Comparison of ENCODE assay signal across 8 cellular contexts in genomic region chr9:89743576-89744254, GRCh38.
DNase-seq lines count a peak whose midpoint lies in the region; ATAC-seq and TF ChIP-seq lines count a peak whose summit lies in the region.

No MANE protein-coding gene starts in this region.

- intact Hi-C loops in CD8-positive, alpha-beta T cell (cut with DNase I, micrococcal nuclease) = loop anchor here (2.0 to 10.0 kb wide), 4 partner anchors 41 to 141 kb away; partner anchors contain the start of gene GADD45G (in 1 of the 2)

- no peak for TF ChIP-seq CTCF in CD8-positive, alpha-beta T cell (IDR thresholded peaks at IDR 0.05)

- no peaks in the 10 kb centered on the region for H3K9me3 Mint-ChIP-seq in CD8-positive, alpha-beta T cell
- H3K9me3 Mint-ChIP-seq in activated naive CD4-positive, alpha-beta T cell treated with anti-CD3 and anti-CD28 coated beads, Interleukin-2, amount 50 U/mL, for 24 hours = no peaks in the 10 kb centered on the region
- no peaks in the 10 kb centered on the region for H3K9me3 Mint-ChIP-seq in stimulated activated memory B cell treated with anti-CD40 and anti-IgM and Interleukin-4, amounts not matched to agents 10 μg/mL and 1 μg/mL and 100 μg/mL, for 72 hours

- ATAC-seq in CD8-positive, alpha-beta T cell = peak; percentile 82
- ATAC-seq in GM21390 (IDR thresholded peaks at IDR 0.05; ENCODE audit: unreplicated experiment) = peak; percentile 62
- ATAC-seq in stimulated activated memory B cell treated with anti-CD40 and anti-IgM and Interleukin-4, amounts not matched to agents 10 μg/mL and 1 μg/mL and 100 μg/mL, for 72 hours = peak; percentile 48

- peaks cover 69% of the 10 kb centered on the region for H3K4me1 ChIP-seq in CD8-positive, alpha-beta T cell (ENCODE audit: insufficient read depth, low read length)

- peak; percentile 26 to 75 (median 50) for DNase-seq in CD8-positive, alpha-beta T cell
- DNase-seq in MV-4-11 (lab: John Stamatoyannopoulos, UW) = peak; percentile 80
- DNase-seq in NCI-H345 treated with DMSO at 0.1 percent for 48 hours (lab: John Stamatoyannopoulos, UW; ENCODE audit: unreplicated experiment) = no peak
- DNase-seq in HCEC 1CT = no peak
- DNase-seq in retina = no peak

- POLR2A ChIA-PET in CD8-positive, alpha-beta T cell (lab: Charles Lee) = interaction anchor here (0.8 to 2.6 kb wide), 8 partner anchors 9 to 208 kb away, joined by 3 to 10 read pairs (median 4); partner anchors contain the start of gene GADD45G

- no peaks in the 10 kb centered on the region for H3K27me3 Mint-ChIP-seq in CD8-positive, alpha-beta T cell (ENCODE audit: low read depth)
- no peaks in the 10 kb centered on the region for H3K27me3 Mint-ChIP-seq in activated naive CD4-positive, alpha-beta T cell treated with anti-CD3 and anti-CD28 coated beads, Interleukin-2, amount 50 U/mL, for 24 hours
- no peaks in the 10 kb centered on the region for H3K27me3 Mint-ChIP-seq in stimulated activated memory B cell treated with anti-CD40 and anti-IgM and Interleukin-4, amounts not matched to agents 10 μg/mL and 1 μg/mL and 100 μg/mL, for 72 hours

- H3K27ac ChIP-seq in CD8-positive, alpha-beta T cell (ENCODE audit: low read depth, low read length) = no peak overlapping the region

- H3K4me1 Mint-ChIP-seq in CD8-positive, alpha-beta T cell (ENCODE audit: low read depth) = peaks cover 80% of the 10 kb centered on the region
- H3K4me1 Mint-ChIP-seq in activated naive CD4-positive, alpha-beta T cell treated with anti-CD3 and anti-CD28 coated beads, Interleukin-2, amount 50 U/mL, for 24 hours = peaks cover 88% of the 10 kb centered on the region
- H3K4me1 Mint-ChIP-seq in stimulated activated memory B cell treated with anti-CD40 and anti-IgM and Interleukin-4, amounts not matched to agents 10 μg/mL and 1 μg/mL and 100 μg/mL, for 72 hours = peaks cover 64% of the 10 kb centered on the region

- no peaks in the 10 kb centered on the region for H3K36me3 ChIP-seq in CD8-positive, alpha-beta T cell (ENCODE audit: insufficient read depth, low read length)

- CTCF ChIA-PET in CD8-positive, alpha-beta T cell (lab: Charles Lee) = interaction anchor here (0.9 to 1.8 kb wide), 4 partner anchors 10 to 352 kb away, joined by 3 to 5 read pairs (median 4); no protein-coding TSS in a partner anchor

- H3K27me3 ChIP-seq in CD8-positive, alpha-beta T cell (ENCODE audit: insufficient read depth, low read length) = no peaks in the 10 kb centered on the region

- H3K4me3 Mint-ChIP-seq in CD8-positive, alpha-beta T cell = peak overlapping the region; percentile 61
- peak overlapping the region; percentile 68 for H3K4me3 Mint-ChIP-seq in activated naive CD4-positive, alpha-beta T cell treated with anti-CD3 and anti-CD28 coated beads, Interleukin-2, amount 50 U/mL, for 24 hours
- H3K4me3 Mint-ChIP-seq in stimulated activated memory B cell treated with anti-CD40 and anti-IgM and Interleukin-4, amounts not matched to agents 10 μg/mL and 1 μg/mL and 100 μg/mL, for 72 hours = no peak overlapping the region

- peak overlapping the region; percentile 28 for H3K4me3 ChIP-seq in CD8-positive, alpha-beta T cell (ENCODE audit: low read depth, low read length)

- H3K27ac Mint-ChIP-seq in CD8-positive, alpha-beta T cell = peak overlapping the region; percentile 61
- H3K27ac Mint-ChIP-seq in activated naive CD4-positive, alpha-beta T cell treated with anti-CD3 and anti-CD28 coated beads, Interleukin-2, amount 50 U/mL, for 24 hours = peak overlapping the region; percentile 60
- H3K27ac Mint-ChIP-seq in stimulated activated memory B cell treated with anti-CD40 and anti-IgM and Interleukin-4, amounts not matched to agents 10 μg/mL and 1 μg/mL and 100 μg/mL, for 72 hours = peak overlapping the region; percentile 82

- no peaks in the 10 kb centered on the region for H3K36me3 Mint-ChIP-seq in CD8-positive, alpha-beta T cell
- H3K36me3 Mint-ChIP-seq in activated naive CD4-positive, alpha-beta T cell treated with anti-CD3 and anti-CD28 coated beads, Interleukin-2, amount 50 U/mL, for 24 hours = no peaks in the 10 kb centered on the region
- no peaks in the 10 kb centered on the region for H3K36me3 Mint-ChIP-seq in stimulated activated memory B cell treated with anti-CD40 and anti-IgM and Interleukin-4, amounts not matched to agents 10 μg/mL and 1 μg/mL and 100 μg/mL, for 72 hours

- no peaks in the 10 kb centered on the region for H3K9me3 ChIP-seq in CD8-positive, alpha-beta T cell (ENCODE audit: low read length)

Comparison
In these comparisons a context has a peak if more than half of its experiments do, and no peak if none do; other contexts are left out.
1. DNase-seq: peak in CD8-positive, alpha-beta T cell (7 of 7) and MV-4-11 (single experiment); none in NCI-H345 treated with DMSO at 0.1 percent for 48 hours (single experiment), HCEC 1CT (single experiment) and retina (single experiment).
2. Peak in every context shown above with its lines, with median percentiles within 50 percentile points of each other: ATAC-seq and H3K27ac Mint-ChIP-seq.